Comparison of ENCODE assay signal across 22 cellular contexts in genomic region chr5:161342886-161343285, GRCh38.
"Had no signal": no experiment of that assay in that cellular context is flagged by ENCODE, and none has a peak within 500 bp of the region (broad histone marks: within the 10 kb centered on the region; RNA-seq: fewer than 3 reads in every experiment).

No MANE protein-coding gene starts in this region.

- H3K27me3 ChIP-seq: ovary, suprapubic skin, tibial artery, uterus had no signal

- H3K36me3 ChIP-seq: left ventricle myocardium inferior, ovary, suprapubic skin, thoracic aorta, tibial artery, uterus had no signal

- H3K27ac ChIP-seq: left ventricle myocardium inferior, ovary, skin epidermis, suprapubic skin, thoracic aorta, tibial artery, uterus had no signal

- H3K9me3 ChIP-seq: left ventricle myocardium inferior, ovary, suprapubic skin, thoracic aorta, tibial artery, uterus had no signal

- H3K4me1 ChIP-seq: left ventricle myocardium inferior, suprapubic skin, tibial artery, uterus had no signal

- H3K4me3 ChIP-seq: left ventricle myocardium inferior, lung, ovary, skin epidermis, suprapubic skin, thoracic aorta, tibial artery, uterus had no signal

- DNase-seq: islet precursor cell; left ventricle myocardium inferior; mesendoderm; naive B cell; natural killer cell; nephron progenitor cell; ovary; retina; right cardiac atrium; stimulated activated CD4-positive, alpha-beta T cell treated with anti-CD3 and anti-CD28 coated beads, Interleukin-12 subunit alpha, Interleukin-12 subunit beta, amount 100 ng/mL, for 4 hours; stimulated activated CD4-positive, alpha-beta T cell treated with anti-CD3 and anti-CD28 coated beads, Interleukin-15, amount 100 ng/mL, for 24 hours; stimulated activated CD4-positive, alpha-beta T cell treated with anti-CD3 and anti-CD28 coated beads, Interleukin-4, amount 100 ng/mL, for 24 hours; stimulated activated naive CD4-positive, alpha-beta T cell; tibial artery; trophoblast cell; uterus had no signal

- ATAC-seq: natural killer cell; right cardiac atrium; sciatic nerve; stimulated activated effector memory CD8-positive, alpha-beta T cell treated with anti-CD3 and anti-CD28 coated beads, Interleukin-12 subunit alpha, Interleukin-12 subunit beta, amount 100 ng/mL, for 72 hours had no signal
